10 cellular contexts compared by ENCODE assay signal in genomic region chr7:128406986-128407589, GRCh38. TPM values are rescaled to one million over a fixed set of nuclear protein-coding genes. Genes with fewer than 3 reads are reported as not detected.
DNase-seq lines count a peak whose midpoint lies in the region; ATAC-seq and TF ChIP-seq lines count a peak whose summit lies in the region.
"Had no signal": no experiment of that assay in that cellular context is flagged by ENCODE, and none has a peak within 500 bp of the region (broad histone marks: within the 10 kb centered on the region; RNA-seq: fewer than 3 reads in every experiment).

No MANE protein-coding gene starts in this region.

- no peaks in the 10 kb centered on the region for H3K27me3 ChIP-seq in tibial artery
- H3K27me3 ChIP-seq: suprapubic skin had no signal

- peak overlapping the region; percentile 68 for H3K4me3 Mint-ChIP-seq in activated CD8-positive, alpha-beta T cell treated with anti-CD3 and anti-CD28 coated beads, Interleukin-2, amount 10 ng/mL, durations not matched to agents 7 days and 5 days
- H3K4me3 Mint-ChIP-seq in immature natural killer cell: peak overlapping the region; percentile 63 to 82 (median 65)

- peaks cover 0 to 44% (median 41%) of the 10 kb centered on the region in 4 donors for H3K4me1 ChIP-seq in tibial artery

- CTCF ChIA-PET in activated CD8-positive, alpha-beta T cell treated with anti-CD3 and anti-CD28 coated beads, Interleukin-2, amount 10 ng/mL, durations not matched to agents 7 days and 5 days (lab: Charles Lee): interaction anchor here (2.1 to 25.1 kb wide), 3 partner anchors 8 to 21 kb away, joined by 9 to 432 read pairs (median 17); no protein-coding TSS in a partner anchor

- peaks cover 51% of the 10 kb centered on the region for H3K4me1 Mint-ChIP-seq in activated CD8-positive, alpha-beta T cell treated with anti-CD3 and anti-CD28 coated beads, Interleukin-2, amount 10 ng/mL, durations not matched to agents 7 days and 5 days (ENCODE audit: low read depth)
- H3K4me1 Mint-ChIP-seq in immature natural killer cell: peaks cover 50 to 52% of the 10 kb centered on the region in 2 donors

- H3K27ac ChIP-seq in tibial artery: peak overlapping the region; percentile 93 to 94
- H3K27ac ChIP-seq: suprapubic skin had no signal

- H3K27me3 Mint-ChIP-seq in activated CD8-positive, alpha-beta T cell treated with anti-CD3 and anti-CD28 coated beads, Interleukin-2, amount 10 ng/mL, durations not matched to agents 7 days and 5 days (ENCODE audit: low read depth): peaks cover 10% of the 10 kb centered on the region
- H3K27me3 Mint-ChIP-seq in immature natural killer cell (ENCODE audit: low read depth in 3 of 3): peaks cover 2 to 12% (median 3%) of the 10 kb centered on the region in 3 donors

- ATAC-seq in activated CD8-positive, alpha-beta T cell treated with anti-CD3 and anti-CD28 coated beads, Interleukin-2, amount 10 ng/mL, durations not matched to agents 7 days and 5 days: no peak
- no peak for ATAC-seq in GM18858 (IDR thresholded peaks at IDR 0.05; ENCODE audit: unreplicated experiment)
- no peak for ATAC-seq in GM18868 (IDR thresholded peaks at IDR 0.05; ENCODE audit: unreplicated experiment)

- H3K4me3 ChIP-seq in tibial artery: no peak overlapping the region

- peak overlapping the region; percentile 43 for H3K27ac Mint-ChIP-seq in activated CD8-positive, alpha-beta T cell treated with anti-CD3 and anti-CD28 coated beads, Interleukin-2, amount 10 ng/mL, durations not matched to agents 7 days and 5 days
- H3K27ac Mint-ChIP-seq in immature natural killer cell: peak overlapping the region; percentile 59 to 84 (median 69)

- H3K36me3 ChIP-seq in tibial artery: peaks cover 0 to 7% (median 6%) of the 10 kb centered on the region in 3 donors

- intact Hi-C loops in tibial artery (cut with DNase I; ENCODE audit: low total_unique reads): no loop called here

- peaks cover 15% of the 10 kb centered on the region for H3K36me3 Mint-ChIP-seq in activated CD8-positive, alpha-beta T cell treated with anti-CD3 and anti-CD28 coated beads, Interleukin-2, amount 10 ng/mL, durations not matched to agents 7 days and 5 days (ENCODE audit: low read depth)
- H3K36me3 Mint-ChIP-seq in immature natural killer cell: peaks cover 3 to 9% (median 9%) of the 10 kb centered on the region in 3 donors

- POLR2A ChIA-PET in activated CD8-positive, alpha-beta T cell treated with anti-CD3 and anti-CD28 coated beads, Interleukin-2, amount 10 ng/mL, durations not matched to agents 7 days and 5 days (lab: Charles Lee): no interaction called here

- H3K9me3 Mint-ChIP-seq in activated CD8-positive, alpha-beta T cell treated with anti-CD3 and anti-CD28 coated beads, Interleukin-2, amount 10 ng/mL, durations not matched to agents 7 days and 5 days (ENCODE audit: insufficient read depth): no peaks in the 10 kb centered on the region
- no peaks in the 10 kb centered on the region for H3K9me3 Mint-ChIP-seq in immature natural killer cell

- peak; percentile 28 for DNase-seq in activated T-cell treated with anti-CD3 and anti-CD28 coated beads, Interleukin-2, amount 50 U/mL, for 1 hour
- DNase-seq in activated T-cell treated with anti-CD3 and anti-CD28 coated beads, Interleukin-2, amount 50 U/mL, for 48 hours: no peak
- no peak for DNase-seq in activated CD8-positive, alpha-beta T cell treated with anti-CD3 and anti-CD28 coated beads, Interleukin-2, amount 10 ng/mL, durations not matched to agents 7 days and 5 days
- DNase-seq in immature natural killer cell (no peak), tibial artery (no peak), NCI-H2196 treated with DMSO at 0.1 percent for 48 hours (lab: John Stamatoyannopoulos, UW; ENCODE audit: unreplicated experiment) (no peak)
- DNase-seq: stimulated activated CD4-positive, alpha-beta T cell treated with anti-CD3 and anti-CD28 coated beads, Interleukin-1b, Interleukin-23, amount 100 ng/mL, for 48 hours had no signal

- H3K9me3 ChIP-seq in tibial artery: no peaks in the 10 kb centered on the region
- H3K9me3 ChIP-seq: suprapubic skin had no signal

- TF ChIP-seq CTCF in tibial artery (IDR thresholded peaks at IDR 0.05): no peak

RNA-seq across cellular contexts. Expression of gene IMPDH1, which starts 2.7 kb away (rescaled TPM):
- total RNA-seq in activated CD8-positive, alpha-beta T cell treated with anti-CD3 and anti-CD28 coated beads, Interleukin-2, amount 10 ng/mL, durations not matched to agents 7 days and 5 days: 10 to 100 TPM; 75.3 to 80.8 TPM
- 10 to 100 TPM; 39.0 to 66.0 (median 53.3) TPM for polyA plus RNA-seq in immature natural killer cell

RNA-seq across cellular contexts. Expression of gene PRRT4, which starts 45.6 kb away (rescaled TPM):
- under 1 TPM in 1 of 2 experiments, not detected in 1; 0.16 TPM for total RNA-seq in activated CD8-positive, alpha-beta T cell treated with anti-CD3 and anti-CD28 coated beads, Interleukin-2, amount 10 ng/mL, durations not matched to agents 7 days and 5 days
- polyA plus RNA-seq in immature natural killer cell: under 1 TPM in 1 of 3 donors, not detected in 2; 0.08 TPM

RNA-seq across cellular contexts. Expression of gene HILPDA, which starts 48.6 kb away (rescaled TPM):
- total RNA-seq in activated CD8-positive, alpha-beta T cell treated with anti-CD3 and anti-CD28 coated beads, Interleukin-2, amount 10 ng/mL, durations not matched to agents 7 days and 5 days: 10 to 100 TPM; 24.1 to 26.2 TPM
- polyA plus RNA-seq in immature natural killer cell: 1 to 10 TPM; 5.7 to 6.5 (median 6.0) TPM
